8 cellular contexts compared by ENCODE assay signal in the genomic region with DNA sequence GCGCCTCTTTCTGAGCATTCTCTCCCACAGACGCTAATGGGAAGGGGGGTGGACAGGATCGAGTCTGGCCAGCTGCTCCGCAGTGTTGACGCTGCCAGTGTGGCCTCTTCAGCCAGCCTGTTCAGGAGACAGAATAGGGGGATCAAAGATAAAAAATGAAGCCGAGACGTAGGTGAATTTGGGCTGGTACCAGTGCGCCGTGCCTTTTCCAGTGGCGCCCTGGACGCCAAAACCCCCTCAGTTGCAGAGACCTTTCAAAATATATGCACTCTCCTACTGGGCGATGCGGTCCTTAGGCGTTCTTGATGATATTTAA. TPM values are rescaled to one million over a fixed set of nuclear protein-coding genes. Genes with fewer than 3 reads are reported as not detected.
A peak's percentile ranks its signal among the peaks of the same experiment; 100 is the strongest.
DNase-seq lines count a peak whose midpoint lies in the region; ATAC-seq and TF ChIP-seq lines count a peak whose summit lies in the region.

No MANE protein-coding gene starts in this region.

- H3K27me3 Mint-ChIP-seq in stimulated activated naive CD8-positive, alpha-beta T cell treated with anti-CD3 and anti-CD28 coated beads, Interleukin-15, Interleukin-2, amounts not matched to agents 100 ng/mL and 50 ng/mL, for 24 hours = no peaks in the 10 kb centered on the region
- H3K27me3 Mint-ChIP-seq in glutamatergic neuron (ENCODE audit: unreplicated experiment) = peaks cover 7% of the 10 kb centered on the region

- no peak for TF ChIP-seq POLR2A in sigmoid colon (IDR thresholded peaks at IDR 0.05)

- H3K27ac ChIP-seq in SU-DHL-6 (ENCODE audit: low read depth, low read length) (no peak overlapping the region), sigmoid colon (peak overlapping the region; percentile 94 to 99 (median 98))

- H4K20me1 ChIP-seq in SU-DHL-6 (ENCODE audit: low read depth, low read length) = peaks cover 12% of the 10 kb centered on the region

- H3K36me3 ChIP-seq in SU-DHL-6 (ENCODE audit: low read length) (peaks cover 7% of the 10 kb centered on the region; the same call in 1 of the 2 replicates), sigmoid colon (peaks cover 0 to under 1% (median 0%) of the 10 kb centered on the region in 4 donors)

- intact Hi-C loops in sigmoid colon (cut with DNase I) = loop anchor here (5.0 kb wide), 6 partner anchors 42 to 488 kb away; a partner anchor contains a TSS

- no peak for ATAC-seq in stimulated activated naive CD8-positive, alpha-beta T cell treated with anti-CD3 and anti-CD28 coated beads, Interleukin-15, Interleukin-2, amounts not matched to agents 100 U/mL and 50 U/mL, for 24 hours
- no peak for ATAC-seq in GM21737 (IDR thresholded peaks at IDR 0.05; ENCODE audit: unreplicated experiment)

- H3K27ac Mint-ChIP-seq in stimulated activated naive CD8-positive, alpha-beta T cell treated with anti-CD3 and anti-CD28 coated beads, Interleukin-15, Interleukin-2, amounts not matched to agents 100 ng/mL and 50 ng/mL, for 24 hours = peak overlapping the region; percentile 98
- H3K27ac Mint-ChIP-seq in glutamatergic neuron (ENCODE audit: unreplicated experiment) = peak overlapping the region; percentile 96

- peaks cover 65% of the 10 kb centered on the region for H3K4me1 Mint-ChIP-seq in stimulated activated naive CD8-positive, alpha-beta T cell treated with anti-CD3 and anti-CD28 coated beads, Interleukin-15, Interleukin-2, amounts not matched to agents 100 ng/mL and 50 ng/mL, for 24 hours (ENCODE audit: low read depth)
- peaks cover 22% of the 10 kb centered on the region for H3K4me1 Mint-ChIP-seq in glutamatergic neuron (ENCODE audit: low read depth, unreplicated experiment)

- H3K9ac ChIP-seq in SU-DHL-6 (ENCODE audit: low read length) = peak overlapping the region; percentile 85

- peak overlapping the region; percentile 60 for H3K4me2 ChIP-seq in SU-DHL-6 (ENCODE audit: low read depth, low read length, poor library complexity, severe bottlenecking)

- peaks cover 28% of the 10 kb centered on the region for H3F3A ChIP-seq in SU-DHL-6 (ENCODE audit: insufficient read depth)

- H3K4me3 Mint-ChIP-seq in stimulated activated naive CD8-positive, alpha-beta T cell treated with anti-CD3 and anti-CD28 coated beads, Interleukin-15, Interleukin-2, amounts not matched to agents 100 ng/mL and 50 ng/mL, for 24 hours = peak overlapping the region; percentile 100
- peak overlapping the region; percentile 97 for H3K4me3 Mint-ChIP-seq in glutamatergic neuron (ENCODE audit: unreplicated experiment)

- no peak for DNase-seq in stimulated activated naive CD8-positive, alpha-beta T cell treated with anti-CD3 and anti-CD28 coated beads, Interleukin-15, Interleukin-2, amounts not matched to agents 100 U/mL and 50 U/mL, for 24 hours
- DNase-seq in glutamatergic neuron = no peak
- no peak for DNase-seq in sigmoid colon
- no peak for DNase-seq in NCI-H2029 treated with DMSO at 0.1 percent for 48 hours (lab: John Stamatoyannopoulos, UW)
- DNase-seq in NCI-H1930 (lab: John Stamatoyannopoulos, UW) = no peak

- peaks cover 15% of the 10 kb centered on the region for H3K36me3 Mint-ChIP-seq in stimulated activated naive CD8-positive, alpha-beta T cell treated with anti-CD3 and anti-CD28 coated beads, Interleukin-15, Interleukin-2, amounts not matched to agents 100 ng/mL and 50 ng/mL, for 24 hours (ENCODE audit: low read depth)
- H3K36me3 Mint-ChIP-seq in glutamatergic neuron (ENCODE audit: unreplicated experiment) = peaks cover 6% of the 10 kb centered on the region

- no peak for TF ChIP-seq CTCF in SU-DHL-6 (IDR thresholded peaks at IDR 0.05; ENCODE audit: insufficient read depth, low read length, poor library complexity, severe bottlenecking)
- TF ChIP-seq CTCF in glutamatergic neuron (IDR thresholded peaks at IDR 0.05; ENCODE audit: partially characterized antibody, unreplicated experiment) = no peak
- no peak for TF ChIP-seq CTCF in sigmoid colon (IDR thresholded peaks at IDR 0.05)

- TF ChIP-seq EP300 in sigmoid colon (IDR thresholded peaks at IDR 0.05) = no peak

- peaks cover 0 to 36% (median 26%) of the 10 kb centered on the region in 4 donors for H3K4me1 ChIP-seq in sigmoid colon

- H3K4me3 ChIP-seq in SU-DHL-6 (ENCODE audit: insufficient read depth, low read length, poor library complexity, severe bottlenecking) = peak overlapping the region; percentile 64
- H3K4me3 ChIP-seq in sigmoid colon = peak overlapping the region; percentile 88 to 93 (median 90)

- peaks cover 57% of the 10 kb centered on the region for H3K79me2 ChIP-seq in SU-DHL-6 (ENCODE audit: insufficient read depth, low read length)

- H3K9me3 ChIP-seq in SU-DHL-6 (ENCODE audit: insufficient read depth, low read length) (no peaks in the 10 kb centered on the region), sigmoid colon (no peaks in the 10 kb centered on the region)

- peak overlapping the region; percentile 75 for H2AFZ ChIP-seq in SU-DHL-6 (ENCODE audit: low read depth, low read length, severe bottlenecking)

- H3K27me3 ChIP-seq in SU-DHL-6 (ENCODE audit: low read length) (no peaks in the 10 kb centered on the region), sigmoid colon (no peaks in the 10 kb centered on the region)

- no peaks in the 10 kb centered on the region for H3K9me2 ChIP-seq in SU-DHL-6 (replicated peaks; ENCODE audit: insufficient read depth, low read length)

- H3K9me3 Mint-ChIP-seq in stimulated activated naive CD8-positive, alpha-beta T cell treated with anti-CD3 and anti-CD28 coated beads, Interleukin-15, Interleukin-2, amounts not matched to agents 100 ng/mL and 50 ng/mL, for 24 hours = no peaks in the 10 kb centered on the region
- H3K9me3 Mint-ChIP-seq in glutamatergic neuron (ENCODE audit: unreplicated experiment) = peaks cover 11% of the 10 kb centered on the region

- 1 to 4% methylated on average over 14 of the region's 14 CpGs for WGBS in sigmoid colon, 2 donors

RNA-seq across cellular contexts. Expression of a gene that starts 1.1 kb away (rescaled TPM):
- total RNA-seq in glutamatergic neuron (ENCODE audit: unreplicated experiment) (235 TPM), sigmoid colon (100 to 1,000 TPM; 108 to 151 (median 114) TPM)
- 10 to 100 TPM; 22.2 to 37.7 (median 26.4) TPM for polyA plus RNA-seq in sigmoid colon

RNA-seq across cellular contexts. Expression of a gene that starts 1.3 kb away (rescaled TPM):
- 17.6 TPM for total RNA-seq in glutamatergic neuron (ENCODE audit: unreplicated experiment)
- 10 to 100 TPM; 10.2 to 36.7 (median 17.8) TPM for total RNA-seq in sigmoid colon
- 10 to 100 TPM; 17.4 to 21.4 (median 19.4) TPM for polyA plus RNA-seq in sigmoid colon
